Comparison of ENCODE assay signal across 9 cellular contexts in genomic region chr5:838431-838851, GRCh38. TPM values are rescaled to one million over a fixed set of nuclear protein-coding genes. Genes with fewer than 3 reads are reported as not detected.
DNase-seq lines count a peak whose midpoint lies in the region; ATAC-seq, FAIRE-seq and TF ChIP-seq lines count a peak whose summit lies in the region.
"Not testable (repeated sequence)": the region's sequence is repeated elsewhere in the genome, so short reads cannot be mapped to it uniquely, and the experiment has no call there.
"Had no signal": no experiment of that assay in that cellular context is flagged by ENCODE, and none has a peak within 500 bp of the region (broad histone marks: within the 10 kb centered on the region; RNA-seq: fewer than 3 reads in every experiment).

No MANE protein-coding gene starts in this region.

- not testable (repeated sequence) for H3K9me2 ChIP-seq in GM23338 (ENCODE audit: insufficient read depth); hepatocyte (replicated peaks; ENCODE audit: insufficient read depth)

- TF ChIP-seq EP300 in GM12878 (IDR thresholded peaks at IDR 0.05; ENCODE audit: borderline replicate concordance in 1 of 2, control insufficient read depth in 1 of 2, low read depth in 2 of 2, low read length in 2 of 2), result not testable (repeated sequence)

- intact Hi-C loops in GM12878 (cut with micrococcal nuclease; ENCODE audit: unreplicated experiment), result not testable (repeated sequence)

- not testable (repeated sequence) for FAIRE-seq in GM12878 (lab: Jason Lieb, UNC)

- H3K4me3 Mint-ChIP-seq in GM23338; stimulated activated memory B cell treated with anti-CD40 and anti-IgM and Interleukin-4, amounts not matched to agents 10 μg/mL and 1 μg/mL and 100 μg/mL, for 72 hours: not testable (repeated sequence)

- H4K20me1 ChIP-seq in GM23338 (replicated peaks; ENCODE audit: insufficient read depth); GM12878 (ENCODE audit: control insufficient read depth, insufficient read depth); hepatocyte (ENCODE audit: insufficient read depth, poor library complexity, severe bottlenecking): not testable (repeated sequence)

- not testable (repeated sequence) for H3K4me1 Mint-ChIP-seq in GM23338; stimulated activated memory B cell treated with anti-CD40 and anti-IgM and Interleukin-4, amounts not matched to agents 10 μg/mL and 1 μg/mL and 100 μg/mL, for 72 hours

- in situ Hi-C loops in GM12878 (cut with MboI), result not testable (repeated sequence)

- H3K9me3 ChIP-seq in GM12878 (replicated peaks; ENCODE audit: control insufficient read depth, insufficient read depth, low read length); hepatocyte (ENCODE audit: low read depth): not testable (repeated sequence)

- ATAC-seq in GM23338 (peak; percentile 89), SK-N-SH treated with all-trans-retinoic acid at 6 μM for 48 hours (peak; percentile 30; the same call in 2 of the 3 replicates), GM12878 (0 out of 3 replicates have a peak, but pooled peaks have one; percentile 29)
- ATAC-seq in stimulated activated memory B cell treated with anti-CD40 and anti-IgM and Interleukin-4, amounts not matched to agents 10 μg/mL and 1 μg/mL and 100 μg/mL, for 72 hours, result peak; percentile 2

- not testable (repeated sequence) for TF ChIP-seq POLR2A in GM12878 (IDR thresholded peaks at IDR 0.05; ENCODE audit: low read depth, low read length)

- not testable (repeated sequence) for H3K27ac Mint-ChIP-seq in GM23338; stimulated activated memory B cell treated with anti-CD40 and anti-IgM and Interleukin-4, amounts not matched to agents 10 μg/mL and 1 μg/mL and 100 μg/mL, for 72 hours

- not testable (repeated sequence) for BruUV-seq in GM12878 (replicated peaks; lab: Mats Ljungman, UMichigan)

- SMC1A ChIA-PET in GM12878 (lab: Charles Lee; ENCODE audit: uncharacterized antibody, unreplicated experiment), result not testable (repeated sequence)

- H3F3A ChIP-seq in GM23338 (replicated peaks; ENCODE audit: low read depth), result not testable (repeated sequence)

- H3K27me3 Mint-ChIP-seq in GM23338 (ENCODE audit: insufficient read depth, low read depth, poor library complexity), result not testable (repeated sequence)
- peaks cover 22% of the 10 kb centered on the region for H3K27me3 Mint-ChIP-seq in stimulated activated memory B cell treated with anti-CD40 and anti-IgM and Interleukin-4, amounts not matched to agents 10 μg/mL and 1 μg/mL and 100 μg/mL, for 72 hours

- not testable (repeated sequence) for H3K4me1 ChIP-seq in GM23338 (ENCODE audit: insufficient read depth); GM12878 (ENCODE audit: control insufficient read depth, insufficient read depth, low read length); hepatocyte (ENCODE audit: insufficient read depth)

- not testable (repeated sequence) for H3K9ac ChIP-seq in GM12878 (ENCODE audit: control insufficient read depth, insufficient read depth, low read length)

- TF ChIP-seq RAD21 in GM12878 (IDR thresholded peaks at IDR 0.05; ENCODE audit: insufficient read depth, low read depth, low read length), result not testable (repeated sequence)

- not testable (repeated sequence) for H3K9me3 Mint-ChIP-seq in GM23338; stimulated activated memory B cell treated with anti-CD40 and anti-IgM and Interleukin-4, amounts not matched to agents 10 μg/mL and 1 μg/mL and 100 μg/mL, for 72 hours

- H3K27me3 ChIP-seq in GM23338 (ENCODE audit: insufficient read depth); GM12878 (replicated peaks in 1 of 2; ENCODE audit: control insufficient read depth in 2 of 2, insufficient read depth in 2 of 2, low read length in 1 of 2); hepatocyte: not testable (repeated sequence)

- not testable (repeated sequence) for H3K4me3 ChIP-seq in GM23338; GM12878; fibroblast of the aortic adventitia (ENCODE audit: low read depth, low read length); hepatocyte

- RAD21 ChIA-PET in GM12878 (lab: Charles Lee; ENCODE audit: unreplicated experiment), result not testable (repeated sequence)

- H3K36me3 Mint-ChIP-seq in GM23338 (ENCODE audit: low read depth); stimulated activated memory B cell treated with anti-CD40 and anti-IgM and Interleukin-4, amounts not matched to agents 10 μg/mL and 1 μg/mL and 100 μg/mL, for 72 hours: not testable (repeated sequence)

- not testable (repeated sequence) for TF ChIP-seq CTCF in GM23338 (conservative IDR thresholded peaks at IDR 0.05; ENCODE audit: low read depth in 2 of 2); GM12878 (IDR thresholded peaks at IDR 0.05 in 2 of 3, conservative IDR thresholded peaks at IDR 0.05 in 1 of 3; ENCODE audit: control insufficient read depth in 2 of 3, extremely low read depth in 1 of 3, insufficient read depth in 1 of 3, low read depth in 3 of 3, low read length in 3 of 3); hepatocyte (IDR thresholded peaks at IDR 0.05; ENCODE audit: poor library complexity)
- TF ChIP-seq CTCF in fibroblast of the aortic adventitia (IDR thresholded peaks at IDR 0.05; ENCODE audit: insufficient read depth, low read length), result peak; percentile 8

- POLR2A ChIA-PET in GM12878 (lab: Charles Lee), result not testable (repeated sequence)

- not testable (repeated sequence) for H3K4me2 ChIP-seq in GM23338; GM12878 (ENCODE audit: control insufficient read depth, insufficient read depth); hepatocyte

- DNase-seq in GM23338 (ENCODE audit: low spot score) (peak; percentile 41), hepatocyte (ENCODE audit: low spot score) (peak; percentile 3), occipital lobe (lab: John Stamatoyannopoulos, UW) (peak; percentile 21)
- DNase-seq in GM12878 (ENCODE audit: low read depth, low spot score); fibroblast of the aortic adventitia (ENCODE audit: low read depth): not testable (repeated sequence)

- not testable (repeated sequence) for H3K36me3 ChIP-seq in GM23338 (ENCODE audit: insufficient read depth); GM12878 (ENCODE audit: control insufficient read depth in 2 of 2, insufficient read depth in 2 of 2, low read length in 1 of 2); hepatocyte (replicated peaks; ENCODE audit: insufficient read depth, low read depth)

- H3K79me2 ChIP-seq in GM23338 (replicated peaks; ENCODE audit: insufficient read depth); GM12878 (ENCODE audit: control insufficient read depth, insufficient read depth, low read length); hepatocyte: not testable (repeated sequence)

- not testable (repeated sequence) for H3K27ac ChIP-seq in GM23338 (ENCODE audit: low read depth); GM12878 (ENCODE audit: control insufficient read depth, insufficient read depth); hepatocyte

- not testable (repeated sequence) for H2AFZ ChIP-seq in GM23338; GM12878 (ENCODE audit: control insufficient read depth, low read depth, low read length); hepatocyte

- CTCF ChIA-PET in GM12878 (lab: Yijun Ruan, JAX), result not testable (repeated sequence)

- WGBS in GM12878 (ENCODE audit: insufficient coverage, insufficient replicate concordance, low lambda C conversion rate, missing lambda C conversion rate), result 50% methylated on average over 8 of the region's 10 CpGs
- 84% methylated on average over 10 of the region's 10 CpGs for WGBS in hepatocyte (ENCODE audit: low lambda C conversion rate, missing lambda C conversion rate)

RNA-seq across cellular contexts. Expression of gene ZDHHC11, which starts 12.3 kb away (rescaled TPM):
- 21.8 and 29.1 TPM in 2 replicates for total RNA-seq in GM23338 (2014; rRNA removed; shearing (Covaris generic))
- polyA plus RNA-seq in GM23338 (2016; fragmentation: Nextera tagmentation; extraction: Ambion mirVana) (5.1 and 8.0 TPM in 2 replicates), GM12878 (2011; rRNA removed) (0.14 and 0.35 TPM in 2 replicates), GM12878 (2014; fragmentation: Illumina TruSeq; extraction: Trizol) (0.13 and 1.3 TPM in 2 replicates), GM12878 (2014; fragmentation: Nextera tagmentation; extraction: Ambion mirVana) (under 1 TPM; 0.04 to 0.19 TPM), GM12878 (2014; rRNA removed) (0.32 and 0.55 TPM in 2 replicates), GM12878 (2016; fragmentation: Nextera tagmentation; extraction: Ambion mirVana) (under 1 TPM; 0.28 to 0.43 TPM), hepatocyte (7.3 and 8.5 TPM in 2 replicates)
- 17.0 and 18.9 TPM in 2 replicates for total RNA-seq in GM12878 (2013; cell fraction: nucleolus; rRNA removed)
- total RNA-seq in GM12878 (2014; rRNA removed) (0.11 and 0.60 TPM in 2 replicates), GM12878 (2014; rRNA removed; fragmentation: Illumina TruSeq; extraction: Trizol) (0.13 and 0.23 TPM in 2 replicates), GM12878 (2021) (0.61 and 1.4 TPM in 2 replicates), fibroblast of the aortic adventitia (ENCODE audit: low replicate concordance) (0.36 and 0.65 TPM in 2 replicates), hepatocyte (3.0 and 5.8 TPM in 2 replicates), occipital lobe (7.2 TPM)
- polyA plus RNA-seq in GM12878 (2011; ENCODE audit: low read depth), result 1.1 TPM
- 0.75 and 0.90 TPM in 2 replicates for polyA plus RNA-seq in GM12878 (2011; cell fraction: cytosol; rRNA removed)
- polyA plus RNA-seq in GM12878 (2011; cell fraction: nucleus; rRNA removed), result 10.7 and 12.7 TPM in 2 replicates
- 1.2 and 2.1 TPM in 2 replicates for polyA plus RNA-seq in GM12878 (2012)
- polyA minus RNA-seq in GM12878 (2011; rRNA and poly(A)+ RNA removed), result 0.51 and 1.4 TPM in 2 replicates
- 0.62 TPM in 1 of 2 replicates, not detected in the other for polyA minus RNA-seq in GM12878 (2011; cell fraction: cytosol; rRNA and poly(A)+ RNA removed)
- 3.2 and 3.3 TPM in 2 replicates for polyA minus RNA-seq in GM12878 (2011; cell fraction: nucleus; rRNA and poly(A)+ RNA removed)

RNA-seq across cellular contexts. Expression of gene ZDHHC11B, which starts 53.9 kb away (rescaled TPM):
- 1.2 and 1.3 TPM in 2 replicates for total RNA-seq in GM23338 (2014; rRNA removed; shearing (Covaris generic))
- polyA plus RNA-seq in GM23338 (2016; fragmentation: Nextera tagmentation; extraction: Ambion mirVana) (0.83 and 0.89 TPM in 2 replicates), GM12878 (2011; rRNA removed) (not detected in 2 replicates), GM12878 (2014; fragmentation: Illumina TruSeq; extraction: Trizol) (0.01 TPM in 1 of 2 replicates, not detected in the other), GM12878 (2014; fragmentation: Nextera tagmentation; extraction: Ambion mirVana) (under 1 TPM in 1 of 2 experiments, not detected in 1; 0.09 TPM), GM12878 (2014; rRNA removed) (0.10 TPM in 1 of 2 replicates, not detected in the other), GM12878 (2016; fragmentation: Nextera tagmentation; extraction: Ambion mirVana) (not detected), hepatocyte (1.3 and 1.9 TPM in 2 replicates)
- 0.86 and 1.4 TPM in 2 replicates for total RNA-seq in GM12878 (2013; cell fraction: nucleolus; rRNA removed)
- total RNA-seq in GM12878 (2014; rRNA removed) (not detected in 2 replicates), GM12878 (2014; rRNA removed; fragmentation: Illumina TruSeq; extraction: Trizol) (not detected in 2 replicates), GM12878 (2021) (0.13 TPM in 1 of 2 replicates, not detected in the other), fibroblast of the aortic adventitia (ENCODE audit: low replicate concordance) (under 0.01 and 0.74 TPM in 2 replicates), hepatocyte (0.16 and 0.83 TPM in 2 replicates), occipital lobe (5.6 TPM)
- 0.25 TPM for polyA plus RNA-seq in GM12878 (2011; ENCODE audit: low read depth)
- 0.13 TPM in 1 of 2 replicates, not detected in the other for polyA plus RNA-seq in GM12878 (2011; cell fraction: cytosol; rRNA removed)
- 0.59 and 0.63 TPM in 2 replicates for polyA plus RNA-seq in GM12878 (2011; cell fraction: nucleus; rRNA removed)
- 0.20 and 0.55 TPM in 2 replicates for polyA plus RNA-seq in GM12878 (2012)
- 0.44 TPM in 1 of 2 replicates, not detected in the other for polyA minus RNA-seq in GM12878 (2011; rRNA and poly(A)+ RNA removed)
- not detected in 2 replicates for polyA minus RNA-seq in GM12878 (2011; cell fraction: cytosol; rRNA and poly(A)+ RNA removed)
- not detected in 2 replicates for polyA minus RNA-seq in GM12878 (2011; cell fraction: nucleus; rRNA and poly(A)+ RNA removed)
- total RNA-seq: MCF 10A, pulmonary artery endothelial cell had no signal

RNA-seq across cellular contexts. Expression of gene BRD9, which starts 54.2 kb away (rescaled TPM):
- total RNA-seq in GM23338 (2014; rRNA removed; shearing (Covaris generic)), result 41.6 and 54.7 TPM in 2 replicates
- polyA plus RNA-seq in GM23338 (2016; fragmentation: Nextera tagmentation; extraction: Ambion mirVana) (29.8 and 32.9 TPM in 2 replicates), GM12878 (2011; rRNA removed) (9.6 and 13.1 TPM in 2 replicates), GM12878 (2014; fragmentation: Illumina TruSeq; extraction: Trizol) (35.9 and 37.5 TPM in 2 replicates), GM12878 (2014; fragmentation: Nextera tagmentation; extraction: Ambion mirVana) (1 to 10 TPM; 2.0 to 4.7 TPM), GM12878 (2014; rRNA removed) (40.7 and 46.2 TPM in 2 replicates), GM12878 (2016; fragmentation: Nextera tagmentation; extraction: Ambion mirVana) (10 to 100 TPM; 29.1 to 35.7 TPM), hepatocyte (17.8 and 22.0 TPM in 2 replicates)
- 134 and 146 TPM in 2 replicates for total RNA-seq in GM12878 (2013; cell fraction: nucleolus; rRNA removed)
- total RNA-seq in GM12878 (2014; rRNA removed) (41.5 and 41.9 TPM in 2 replicates), GM12878 (2014; rRNA removed; fragmentation: Illumina TruSeq; extraction: Trizol) (27.8 and 28.9 TPM in 2 replicates), GM12878 (2021) (44.5 and 48.6 TPM in 2 replicates), fibroblast of the aortic adventitia (ENCODE audit: low replicate concordance) (26.8 and 119 TPM in 2 replicates), hepatocyte (16.5 and 20.3 TPM in 2 replicates), occipital lobe (36.5 TPM)
- 19.5 TPM for polyA plus RNA-seq in GM12878 (2011; ENCODE audit: low read depth)
- 14.2 and 15.7 TPM in 2 replicates for polyA plus RNA-seq in GM12878 (2011; cell fraction: cytosol; rRNA removed)
- polyA plus RNA-seq in GM12878 (2011; cell fraction: nucleus; rRNA removed), result 99.1 and 133 TPM in 2 replicates
- polyA plus RNA-seq in GM12878 (2012), result 28.2 and 28.8 TPM in 2 replicates
- polyA minus RNA-seq in GM12878 (2011; rRNA and poly(A)+ RNA removed), result 20.3 and 22.2 TPM in 2 replicates
- polyA minus RNA-seq in GM12878 (2011; cell fraction: cytosol; rRNA and poly(A)+ RNA removed), result 7.1 and 7.3 TPM in 2 replicates
- 33.6 and 52.0 TPM in 2 replicates for polyA minus RNA-seq in GM12878 (2011; cell fraction: nucleus; rRNA and poly(A)+ RNA removed)

RNA-seq across cellular contexts. Expression of gene TRIP13, which starts 54.2 kb away (rescaled TPM):
- total RNA-seq in GM23338 (2014; rRNA removed; shearing (Covaris generic)), result 44.4 and 44.8 TPM in 2 replicates
- 42.2 and 42.5 TPM in 2 replicates for polyA plus RNA-seq in GM23338 (2016; fragmentation: Nextera tagmentation; extraction: Ambion mirVana)
- 11.4 and 15.2 TPM in 2 replicates for total RNA-seq in GM12878 (2013; cell fraction: nucleolus; rRNA removed)
- total RNA-seq in GM12878 (2014; rRNA removed), result 32.9 and 33.0 TPM in 2 replicates
- 23.9 and 25.0 TPM in 2 replicates for total RNA-seq in GM12878 (2014; rRNA removed; fragmentation: Illumina TruSeq; extraction: Trizol)
- 21.9 and 27.9 TPM in 2 replicates for total RNA-seq in GM12878 (2021)
- polyA plus RNA-seq in GM12878 (2011; ENCODE audit: low read depth), result 7.7 TPM
- polyA plus RNA-seq in GM12878 (2011; rRNA removed), result 37.6 and 40.8 TPM in 2 replicates
- polyA plus RNA-seq in GM12878 (2011; cell fraction: cytosol; rRNA removed), result 22.8 and 25.4 TPM in 2 replicates
- 33.0 and 37.2 TPM in 2 replicates for polyA plus RNA-seq in GM12878 (2011; cell fraction: nucleus; rRNA removed)
- 9.8 and 10.6 TPM in 2 replicates for polyA plus RNA-seq in GM12878 (2012)
- 31.6 and 32.5 TPM in 2 replicates for polyA plus RNA-seq in GM12878 (2014; fragmentation: Illumina TruSeq; extraction: Trizol)
- polyA plus RNA-seq in GM12878 (2014; fragmentation: Nextera tagmentation; extraction: Ambion mirVana), result 10 to 100 TPM; 15.1 to 20.5 TPM
- polyA plus RNA-seq in GM12878 (2014; rRNA removed), result 32.7 and 36.4 TPM in 2 replicates
- 10 to 100 TPM; 62.3 to 64.9 TPM for polyA plus RNA-seq in GM12878 (2016; fragmentation: Nextera tagmentation; extraction: Ambion mirVana)
- polyA minus RNA-seq in GM12878 (2011; rRNA and poly(A)+ RNA removed), result 17.2 and 23.7 TPM in 2 replicates
- 10.9 and 16.4 TPM in 2 replicates for polyA minus RNA-seq in GM12878 (2011; cell fraction: cytosol; rRNA and poly(A)+ RNA removed)
- polyA minus RNA-seq in GM12878 (2011; cell fraction: nucleus; rRNA and poly(A)+ RNA removed), result 6.8 and 9.8 TPM in 2 replicates
- 4.4 and 32.5 TPM in 2 replicates for total RNA-seq in fibroblast of the aortic adventitia (ENCODE audit: low replicate concordance)
- 6.5 and 9.4 TPM in 2 replicates for total RNA-seq in hepatocyte
- 8.7 and 9.2 TPM in 2 replicates for polyA plus RNA-seq in hepatocyte
- total RNA-seq in occipital lobe, result 7.5 TPM

Comparison
In these comparisons a context has a peak if more than half of its experiments do, and no peak if none do; other contexts are left out.
1. ATAC-seq: peak in every context shown above with its lines; median percentile 89 in GM23338; 30 in SK-N-SH treated with all-trans-retinoic acid at 6 μM for 48 hours; 29 in GM12878; 2 in stimulated activated memory B cell treated with anti-CD40 and anti-IgM and Interleukin-4, amounts not matched to agents 10 μg/mL and 1 μg/mL and 100 μg/mL, for 72 hours.